9 cellular contexts compared by ENCODE assay signal in genomic region chr14:103401223-103402214, GRCh38. TPM values are rescaled to one million over a fixed set of nuclear protein-coding genes. Genes with fewer than 3 reads are reported as not detected.
A peak's percentile ranks its signal among the peaks of the same experiment; 100 is the strongest.
DNase-seq lines count a peak whose midpoint lies in the region; ATAC-seq and TF ChIP-seq lines count a peak whose summit lies in the region.
"Had no signal": no experiment of that assay in that cellular context is flagged by ENCODE, and none has a peak within 500 bp of the region (broad histone marks: within the 10 kb centered on the region; RNA-seq: fewer than 3 reads in every experiment).

No MANE protein-coding gene starts in this region.

- H3K4me3 ChIP-seq in ectodermal cell (ENCODE audit: insufficient read depth, low read depth, low read length), result no peak overlapping the region
- H3K4me3 ChIP-seq: thoracic aorta had no signal

- H3K27me3 Mint-ChIP-seq in nephron progenitor cell (ENCODE audit: low read depth, poor library complexity), result no peaks in the 10 kb centered on the region

- H3K9me3 ChIP-seq in ectodermal cell (ENCODE audit: control insufficient read depth, low read length), result no peaks in the 10 kb centered on the region
- H3K9me3 ChIP-seq: thoracic aorta had no signal

- H3K4me3 Mint-ChIP-seq in nephron progenitor cell, result peak overlapping the region; percentile 33

- WGBS in ectodermal cell, 2 experiments, result 77 to 81% methylated on average over 7 to 10 of the region's 10 CpGs

- H3K27ac ChIP-seq in ectodermal cell (ENCODE audit: insufficient read depth, low read depth, low read length, poor library complexity, severe bottlenecking), result peak overlapping the region; percentile 11
- H3K27ac ChIP-seq: thoracic aorta had no signal

- DNase-seq in ELF-1 (ENCODE audit: low read depth, low spot score), result peak; percentile 41
- peak; percentile 17 for DNase-seq in nephron progenitor cell
- DNase-seq in GM10266 (ENCODE audit: extremely low spot score), result no peak
- no peak for DNase-seq in NCI-H128 (lab: John Stamatoyannopoulos, UW; ENCODE audit: unreplicated experiment)
- DNase-seq in NCI-H2171 (lab: John Stamatoyannopoulos, UW), result no peak

- no peak for ATAC-seq in HG02870 (IDR thresholded peaks at IDR 0.05; ENCODE audit: unreplicated experiment)

- peaks cover 64% of the 10 kb centered on the region for H3K4me1 Mint-ChIP-seq in nephron progenitor cell

- H3K27me3 ChIP-seq in ectodermal cell (ENCODE audit: control insufficient read depth, insufficient read depth, low read length, poor library complexity, severe bottlenecking), result no peaks in the 10 kb centered on the region

- H3K4me1 ChIP-seq in ectodermal cell (ENCODE audit: control insufficient read depth, insufficient read depth, low read length), result peaks cover 14% of the 10 kb centered on the region

- TF ChIP-seq CTCF in nephron progenitor cell (IDR thresholded peaks at IDR 0.05) (no peak), GM10266 (IDR thresholded peaks at IDR 0.05; ENCODE audit: control insufficient read depth, insufficient read depth, low read depth, missing control alignments) (no peak)

- no peaks in the 10 kb centered on the region for H3K9me3 Mint-ChIP-seq in nephron progenitor cell

- peaks cover 26% of the 10 kb centered on the region for H3K36me3 Mint-ChIP-seq in nephron progenitor cell (ENCODE audit: low read depth)

- H3K27ac Mint-ChIP-seq in nephron progenitor cell, result peak overlapping the region; percentile 84

- H3K36me3 ChIP-seq in ectodermal cell (ENCODE audit: control insufficient read depth, insufficient read depth, low read length), result peaks cover 4% of the 10 kb centered on the region

TF ChIP-seq in PFSK-1, 5 proteins besides CTCF, POLR2A, EP300 and RAD21:
- peak; percentile 15 for TF ChIP-seq FOXP2 (optimal IDR thresholded peaks at IDR 0.05; ENCODE audit: borderline replicate concordance, extremely low read depth, extremely low read length, insufficient read depth)
- no peak for TF ChIP-seq TAF1 (IDR thresholded peaks at IDR 0.05; ENCODE audit: borderline replicate concordance, insufficient read depth, low read length)

RNA-seq across cellular contexts. Expression of gene MARK3, which starts 16.3 kb away (rescaled TPM):
- polyA plus RNA-seq in PFSK-1 (2012; ENCODE audit: insufficient read length, low read depth), result 77.9 TPM
- 109 TPM for polyA plus RNA-seq in ectodermal cell (2013, experiment 1 of 4)
- polyA plus RNA-seq in ectodermal cell (2013, experiment 2 of 4), result 105 TPM
- 80.0 TPM for polyA plus RNA-seq in ectodermal cell (2013, experiment 3 of 4)
- polyA plus RNA-seq in ectodermal cell (2013, experiment 4 of 4), result 91.5 TPM

Comparison
In these comparisons a context has a peak if more than half of its experiments do, and no peak if none do; other contexts are left out.
1. DNase-seq: peak in ELF-1 (single experiment) and nephron progenitor cell (single experiment); none in GM10266 (single experiment), NCI-H128 (single experiment) and NCI-H2171 (single experiment).